ENCODE assay signal across 1 cellular context in the genomic region with DNA sequence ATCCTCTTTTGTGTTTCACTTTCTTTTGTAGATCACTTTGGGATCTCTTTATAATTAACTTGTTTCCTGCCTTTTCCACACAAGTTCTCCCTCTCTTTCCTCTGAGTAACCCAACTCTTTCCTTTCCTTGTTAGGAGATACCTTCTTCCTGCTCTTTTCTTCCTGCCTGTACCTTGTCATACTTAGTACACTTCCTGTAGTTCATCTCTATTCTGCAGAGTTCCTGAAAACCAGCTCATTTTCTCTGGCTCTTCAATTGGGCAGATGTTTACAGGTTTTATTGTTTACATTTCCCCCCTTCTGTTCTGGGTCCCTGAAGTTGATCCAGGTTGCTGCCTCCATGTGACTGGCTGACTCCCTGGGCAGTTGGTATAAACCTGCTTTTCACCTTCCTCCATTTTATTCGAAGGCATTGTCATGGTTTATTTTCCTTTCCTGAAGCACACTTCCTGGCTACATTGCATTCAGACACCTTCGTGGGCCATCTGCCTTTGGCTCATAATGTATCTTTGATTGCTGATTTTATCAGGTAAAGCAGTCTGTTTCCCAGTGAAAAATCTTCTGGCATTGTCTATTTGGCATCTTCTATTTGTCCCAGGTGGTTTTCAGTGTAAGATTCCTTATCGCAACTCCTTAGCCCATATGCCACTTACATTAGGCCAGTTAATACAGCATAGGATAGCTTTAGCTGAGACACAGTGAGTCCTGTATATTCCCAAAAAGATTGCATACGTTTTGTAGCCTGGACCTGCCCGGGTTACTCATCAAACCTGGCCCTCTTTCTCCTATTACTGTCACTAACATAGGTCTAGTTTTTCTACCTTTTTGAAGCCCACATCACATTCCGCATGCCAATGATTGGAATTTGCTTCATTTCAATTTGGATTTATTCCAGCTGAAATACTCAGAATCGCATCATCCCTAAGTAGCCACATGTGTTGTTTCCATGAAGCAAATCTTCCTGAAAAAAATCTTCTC.
TF ChIP-seq lines count a peak whose summit lies in the region.

No MANE protein-coding gene starts in this region.

TF ChIP-seq in GM12878, 131 proteins besides CTCF, POLR2A, EP300 and RAD21:
- TF ChIP-seq ZNF592 (IDR thresholded peaks at IDR 0.05) (no peak), PAX5 (IDR thresholded peaks at IDR 0.05; ENCODE audit: borderline replicate concordance, low read depth, low read length) (no peak), REST (IDR thresholded peaks at IDR 0.05; ENCODE audit: low read depth, low read length) (no peak), MTA3 (IDR thresholded peaks at IDR 0.05; ENCODE audit: borderline replicate concordance, low read length) (no peak), PML (IDR thresholded peaks at IDR 0.05; ENCODE audit: low read length) (no peak), NR2C1 (IDR thresholded peaks at IDR 0.05) (no peak), CHD2 (IDR thresholded peaks at IDR 0.05; ENCODE audit: borderline replicate concordance, low read depth, low read length) (no peak), SMAD5 (IDR thresholded peaks at IDR 0.05; ENCODE audit: low read depth) (no peak), SIX5 (IDR thresholded peaks at IDR 0.05; ENCODE audit: low read depth, low read length, severe bottlenecking) (no peak), LARP7 (IDR thresholded peaks at IDR 0.05) (no peak), ZBTB40 (IDR thresholded peaks at IDR 0.05; ENCODE audit: borderline replicate concordance) (no peak), EGR1 (IDR thresholded peaks at IDR 0.05; ENCODE audit: borderline replicate concordance in 1 of 2, low read depth in 2 of 2, low read length in 2 of 2) (no peak), PAX8 (IDR thresholded peaks at IDR 0.05) (no peak)
- TF ChIP-seq, protein P1, sequence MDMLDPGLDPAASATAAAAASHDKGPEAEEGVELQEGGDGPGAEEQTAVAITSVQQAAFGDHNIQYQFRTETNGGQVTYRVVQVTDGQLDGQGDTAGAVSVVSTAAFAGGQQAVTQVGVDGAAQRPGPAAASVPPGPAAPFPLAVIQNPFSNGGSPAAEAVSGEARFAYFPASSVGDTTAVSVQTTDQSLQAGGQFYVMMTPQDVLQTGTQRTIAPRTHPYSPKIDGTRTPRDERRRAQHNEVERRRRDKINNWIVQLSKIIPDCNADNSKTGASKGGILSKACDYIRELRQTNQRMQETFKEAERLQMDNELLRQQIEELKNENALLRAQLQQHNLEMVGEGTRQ (IDR thresholded peaks at IDR 0.05; ENCODE audit: borderline replicate concordance, low read depth, low read length): no peak
- TF ChIP-seq, protein P2, sequence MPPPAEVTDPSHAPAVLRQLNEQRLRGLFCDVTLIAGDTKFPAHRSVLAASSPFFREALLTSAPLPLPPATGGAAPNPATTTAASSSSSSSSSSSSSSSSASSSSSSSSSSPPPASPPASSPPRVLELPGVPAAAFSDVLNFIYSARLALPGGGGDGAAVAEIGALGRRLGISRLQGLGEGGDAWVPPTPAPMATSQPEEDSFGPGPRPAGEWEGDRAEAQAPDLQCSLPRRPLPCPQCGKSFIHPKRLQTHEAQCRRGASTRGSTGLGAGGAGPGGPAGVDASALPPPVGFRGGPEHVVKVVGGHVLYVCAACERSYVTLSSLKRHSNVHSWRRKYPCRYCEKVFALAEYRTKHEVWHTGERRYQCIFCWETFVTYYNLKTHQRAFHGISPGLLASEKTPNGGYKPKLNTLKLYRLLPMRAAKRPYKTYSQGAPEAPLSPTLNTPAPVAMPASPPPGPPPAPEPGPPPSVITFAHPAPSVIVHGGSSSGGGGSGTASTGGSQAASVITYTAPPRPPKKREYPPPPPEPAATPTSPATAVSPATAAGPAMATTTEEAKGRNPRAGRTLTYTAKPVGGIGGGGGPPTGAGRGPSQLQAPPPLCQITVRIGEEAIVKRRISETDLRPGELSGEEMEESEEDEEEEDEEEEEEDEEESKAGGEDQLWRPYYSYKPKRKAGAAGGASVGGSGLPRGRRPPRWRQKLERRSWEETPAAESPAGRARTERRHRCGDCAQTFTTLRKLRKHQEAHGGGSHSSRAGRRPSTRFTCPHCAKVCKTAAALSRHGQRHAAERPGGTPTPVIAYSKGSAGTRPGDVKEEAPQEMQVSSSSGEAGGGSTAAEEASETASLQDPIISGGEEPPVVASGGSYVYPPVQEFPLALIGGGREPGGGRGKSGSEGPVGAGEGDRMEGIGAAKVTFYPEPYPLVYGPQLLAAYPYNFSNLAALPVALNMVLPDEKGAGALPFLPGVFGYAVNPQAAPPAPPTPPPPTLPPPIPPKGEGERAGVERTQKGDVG (CRISPR knock-in tag; IDR thresholded peaks at IDR 0.05): no peak
TF ChIP-seq in GM12878: peak in this region for 0.
